ENCODE assay signal across 19 cellular contexts in genomic region chr10:119598397-119598796, GRCh38. TPM values are rescaled to one million over a fixed set of nuclear protein-coding genes. Genes with fewer than 3 reads are reported as not detected.
DNase-seq lines count a peak whose midpoint lies in the region; ATAC-seq and TF ChIP-seq lines count a peak whose summit lies in the region.
"Had no signal": no experiment of that assay in that cellular context is flagged by ENCODE, and none has a peak within 500 bp of the region (broad histone marks: within the 10 kb centered on the region; RNA-seq: fewer than 3 reads in every experiment).

No MANE protein-coding gene starts in this region.

- H3K9me3 Mint-ChIP-seq in activated naive CD4-positive, alpha-beta T cell treated with anti-CD3 and anti-CD28 coated beads, Interleukin-2, amount 50 U/mL, for 24 hours: no peaks in the 10 kb centered on the region
- H3K9me3 Mint-ChIP-seq in activated naive CD4-positive, alpha-beta T cell treated with anti-CD3 and anti-CD28 coated beads, Interleukin-2, amount 50 U/mL, for 72 hours: no peaks in the 10 kb centered on the region
- no peaks in the 10 kb centered on the region for H3K9me3 Mint-ChIP-seq in endothelial cell (ENCODE audit: unreplicated experiment)
- no peaks in the 10 kb centered on the region for H3K9me3 Mint-ChIP-seq in stimulated activated memory B cell treated with anti-CD40 and anti-IgM and Interleukin-4, amounts not matched to agents 10 μg/mL and 1 μg/mL and 100 μg/mL, for 72 hours
- H3K9me3 Mint-ChIP-seq in CD8-positive, alpha-beta T cell: no peaks in the 10 kb centered on the region

- DNase-seq in activated naive CD4-positive, alpha-beta T cell treated with anti-CD3 and anti-CD28 coated beads, Interleukin-2, amount 50 U/mL, for 72 hours (ENCODE audit: low spot score in 2 of 2): no peak
- DNase-seq in NB4 (ENCODE audit: low read depth) (no peak), endothelial cell (ENCODE audit: low spot score) (no peak), NCI-H446 (lab: John Stamatoyannopoulos, UW) (no peak), SK-N-SH (no peak)
- DNase-seq in CD8-positive, alpha-beta T cell: no peak
- DNase-seq: activated CD4-positive, alpha-beta T cell treated with anti-CD3 and anti-CD28 coated beads for 4 hours; activated effector memory CD4-positive, alpha-beta T cell treated with Interleukin-2 at 50 U/mL for 16 hours; adrenal gland; left cardiac atrium; NCI-H1436 treated with DMSO at 0.1 percent for 48 hours; NCI-H524; NK-92 treated with Interleukin-12 subunit alpha and Interleukin-12 subunit beta, amount 100 ng/mL, for 24 hours; SJCRH30; uterus had no signal

- H3F3A ChIP-seq in SK-N-SH (replicated peaks; ENCODE audit: insufficient read depth): peaks cover 20% of the 10 kb centered on the region

- peaks cover 11% of the 10 kb centered on the region for H3K36me3 Mint-ChIP-seq in activated naive CD4-positive, alpha-beta T cell treated with anti-CD3 and anti-CD28 coated beads, Interleukin-2, amount 50 U/mL, for 24 hours
- peaks cover 30 to 45% of the 10 kb centered on the region in 2 donors for H3K36me3 Mint-ChIP-seq in activated naive CD4-positive, alpha-beta T cell treated with anti-CD3 and anti-CD28 coated beads, Interleukin-2, amount 50 U/mL, for 72 hours
- H3K36me3 Mint-ChIP-seq in endothelial cell (ENCODE audit: low read depth, unreplicated experiment): peaks cover 8% of the 10 kb centered on the region
- H3K36me3 Mint-ChIP-seq in stimulated activated memory B cell treated with anti-CD40 and anti-IgM and Interleukin-4, amounts not matched to agents 10 μg/mL and 1 μg/mL and 100 μg/mL, for 72 hours: peaks cover 28% of the 10 kb centered on the region
- H3K36me3 Mint-ChIP-seq in CD8-positive, alpha-beta T cell: peaks cover 24% of the 10 kb centered on the region

- no peak overlapping the region for H3K4me2 ChIP-seq in SK-N-SH

- no peaks in the 10 kb centered on the region for H3K9me2 ChIP-seq in SK-N-SH

- H2AFZ ChIP-seq in SK-N-SH (ENCODE audit: low read depth): no peak overlapping the region

- H3K4me1 Mint-ChIP-seq in activated naive CD4-positive, alpha-beta T cell treated with anti-CD3 and anti-CD28 coated beads, Interleukin-2, amount 50 U/mL, for 24 hours: peaks cover 29% of the 10 kb centered on the region
- H3K4me1 Mint-ChIP-seq in endothelial cell (ENCODE audit: unreplicated experiment): peaks cover 24% of the 10 kb centered on the region
- H3K4me1 Mint-ChIP-seq in stimulated activated memory B cell treated with anti-CD40 and anti-IgM and Interleukin-4, amounts not matched to agents 10 μg/mL and 1 μg/mL and 100 μg/mL, for 72 hours: peaks cover 30% of the 10 kb centered on the region
- peaks cover 32% of the 10 kb centered on the region for H3K4me1 Mint-ChIP-seq in CD8-positive, alpha-beta T cell (ENCODE audit: low read depth)

- no peaks in the 10 kb centered on the region for H3K27me3 Mint-ChIP-seq in activated naive CD4-positive, alpha-beta T cell treated with anti-CD3 and anti-CD28 coated beads, Interleukin-2, amount 50 U/mL, for 24 hours
- H3K27me3 Mint-ChIP-seq in endothelial cell (ENCODE audit: unreplicated experiment): peaks cover 17% of the 10 kb centered on the region
- no peaks in the 10 kb centered on the region for H3K27me3 Mint-ChIP-seq in stimulated activated memory B cell treated with anti-CD40 and anti-IgM and Interleukin-4, amounts not matched to agents 10 μg/mL and 1 μg/mL and 100 μg/mL, for 72 hours
- no peaks in the 10 kb centered on the region for H3K27me3 Mint-ChIP-seq in CD8-positive, alpha-beta T cell (ENCODE audit: low read depth)

- TF ChIP-seq RAD21 in SK-N-SH (IDR thresholded peaks at IDR 0.05; ENCODE audit: low read length): no peak

- peak overlapping the region; percentile 5 for H3K4me3 Mint-ChIP-seq in activated naive CD4-positive, alpha-beta T cell treated with anti-CD3 and anti-CD28 coated beads, Interleukin-2, amount 50 U/mL, for 24 hours
- peak overlapping the region; percentile 7 for H3K4me3 Mint-ChIP-seq in endothelial cell (ENCODE audit: unreplicated experiment)
- peak overlapping the region; percentile 97 for H3K4me3 Mint-ChIP-seq in stimulated activated memory B cell treated with anti-CD40 and anti-IgM and Interleukin-4, amounts not matched to agents 10 μg/mL and 1 μg/mL and 100 μg/mL, for 72 hours
- no peak overlapping the region for H3K4me3 Mint-ChIP-seq in CD8-positive, alpha-beta T cell

- TF ChIP-seq POLR2A in NB4 (IDR thresholded peaks at IDR 0.05; ENCODE audit: extremely low read depth, insufficient read length): no peak

- TF ChIP-seq CTCF in NB4 (IDR thresholded peaks at IDR 0.05; ENCODE audit: low read depth, low read length): no peak
- no peak for TF ChIP-seq CTCF in endothelial cell (IDR thresholded peaks at IDR 0.05; ENCODE audit: unreplicated experiment)
- TF ChIP-seq CTCF in SK-N-SH (IDR thresholded peaks at IDR 0.05): no peak
- no peak for TF ChIP-seq CTCF in CD8-positive, alpha-beta T cell (IDR thresholded peaks at IDR 0.05)

- no peak for ATAC-seq in activated naive CD4-positive, alpha-beta T cell treated with anti-CD3 and anti-CD28 coated beads, Interleukin-2, amount 50 U/mL, for 72 hours
- ATAC-seq in stimulated activated memory B cell treated with anti-CD40 and anti-IgM and Interleukin-4, amounts not matched to agents 10 μg/mL and 1 μg/mL and 100 μg/mL, for 72 hours: no peak
- ATAC-seq in CD8-positive, alpha-beta T cell: no peak
- ATAC-seq: left cardiac atrium had no signal

- H4K20me1 ChIP-seq in SK-N-SH (ENCODE audit: insufficient read depth): peaks cover 21% of the 10 kb centered on the region

- H3K27ac ChIP-seq in SK-N-SH (ENCODE audit: low read depth in 2 of 2, low read length in 1 of 2): no peak overlapping the region
- no peak overlapping the region for H3K27ac ChIP-seq in CD8-positive, alpha-beta T cell (ENCODE audit: low read depth, low read length)
- H3K27ac ChIP-seq: adrenal gland, ovary, SJCRH30, uterus had no signal

- no peak for TF ChIP-seq EP300 in SK-N-SH (IDR thresholded peaks at IDR 0.05; ENCODE audit: borderline replicate concordance in 1 of 2, low read depth in 1 of 2, low read length in 1 of 2)

- H3K4me3 ChIP-seq in NB4 (ENCODE audit: low read depth, low read length) (peak overlapping the region; percentile 80), SK-N-SH (ENCODE audit: low read depth in 2 of 2, low read length in 1 of 2) (no peak overlapping the region)
- H3K4me3 ChIP-seq in CD8-positive, alpha-beta T cell (ENCODE audit: low read depth, low read length): no peak overlapping the region
- H3K4me3 ChIP-seq: adrenal gland, ovary, smooth muscle cell, uterus had no signal

- peaks cover 29% of the 10 kb centered on the region for H3K79me2 ChIP-seq in SK-N-SH (ENCODE audit: insufficient read depth)

- no peak overlapping the region for H3K27ac Mint-ChIP-seq in activated naive CD4-positive, alpha-beta T cell treated with anti-CD3 and anti-CD28 coated beads, Interleukin-2, amount 50 U/mL, for 24 hours
- peak overlapping the region in 1 of 2 donors; percentile 77 for H3K27ac Mint-ChIP-seq in activated naive CD4-positive, alpha-beta T cell treated with anti-CD3 and anti-CD28 coated beads, Interleukin-2, amount 50 U/mL, for 72 hours
- no peak overlapping the region for H3K27ac Mint-ChIP-seq in endothelial cell (ENCODE audit: unreplicated experiment)
- H3K27ac Mint-ChIP-seq in stimulated activated memory B cell treated with anti-CD40 and anti-IgM and Interleukin-4, amounts not matched to agents 10 μg/mL and 1 μg/mL and 100 μg/mL, for 72 hours: peak overlapping the region; percentile 83
- no peak overlapping the region for H3K27ac Mint-ChIP-seq in CD8-positive, alpha-beta T cell

- WGBS in SK-N-SH (ENCODE audit: low lambda C conversion rate): 96% methylated on average over 7 of the region's 7 CpGs

- H3K27me3 ChIP-seq in SK-N-SH (ENCODE audit: insufficient read depth): no peaks in the 10 kb centered on the region
- H3K27me3 ChIP-seq in CD8-positive, alpha-beta T cell (ENCODE audit: insufficient read depth, low read length): no peaks in the 10 kb centered on the region
- H3K27me3 ChIP-seq: adrenal gland, ovary, SJCRH30, uterus had no signal

- CTCF ChIA-PET in SK-N-SH (lab: Yijun Ruan, JAX): interaction anchor here (0.9 to 1.8 kb wide), 4 partner anchors 10 to 399 kb away, joined by 3 to 9 read pairs (median 4); partner anchors contain the start of gene GRK5
- CTCF ChIA-PET in CD8-positive, alpha-beta T cell (lab: Charles Lee): interaction anchor here (0.6 kb wide), 1 partner anchor 9 kb away, joined by 3 read pairs; no protein-coding TSS in a partner anchor

- POLR2A ChIA-PET in SK-N-SH (lab: Yijun Ruan, JAX): no interaction called here
- POLR2A ChIA-PET in CD8-positive, alpha-beta T cell (lab: Charles Lee): no interaction called here

- intact Hi-C loops in CD8-positive, alpha-beta T cell (cut with DNase I, micrococcal nuclease): loop anchor here (5.0 to 10.0 kb wide), 6 partner anchors 96 to 1256 kb away; partner anchors contain the start of genes EIF3A (in 1 of the 2), FAM204A (in 1 of the 2), PRDX3 (in 1 of the 2) and WDR11 (in 1 of the 2)

- H3K9me3 ChIP-seq in SK-N-SH: no peaks in the 10 kb centered on the region
- no peaks in the 10 kb centered on the region for H3K9me3 ChIP-seq in CD8-positive, alpha-beta T cell (ENCODE audit: low read length)
- H3K9me3 ChIP-seq: adrenal gland, ovary, SJCRH30, uterus had no signal

- H3K4me1 ChIP-seq in SK-N-SH (ENCODE audit: control insufficient read depth in 1 of 2, insufficient read depth in 2 of 2, low read depth in 1 of 2, low read length in 1 of 2): peaks cover 19 to 26% of the 10 kb centered on the region in 2 experiments
- peaks cover 26% of the 10 kb centered on the region for H3K4me1 ChIP-seq in CD8-positive, alpha-beta T cell (ENCODE audit: insufficient read depth, low read length)

- H3K9ac ChIP-seq in SK-N-SH: no peak overlapping the region

- H3K36me3 ChIP-seq in SK-N-SH (replicated peaks in 1 of 2; ENCODE audit: control insufficient read depth in 1 of 2, insufficient read depth in 2 of 2, low read length in 1 of 2): peaks cover 12 to 18% of the 10 kb centered on the region in 2 experiments
- no peaks in the 10 kb centered on the region for H3K36me3 ChIP-seq in CD8-positive, alpha-beta T cell (ENCODE audit: insufficient read depth, low read length)
- H3K36me3 ChIP-seq: adrenal gland, ovary, uterus had no signal

RNA-seq across cellular contexts. Expression of gene TIAL1, which starts 1.6 kb away (rescaled TPM):
- 100 to 1,000 TPM; 208 to 219 TPM for total RNA-seq in activated naive CD4-positive, alpha-beta T cell treated with anti-CD3 and anti-CD28 coated beads, Interleukin-2, amount 50 U/mL, for 72 hours
- total RNA-seq in endothelial cell (ENCODE audit: unreplicated experiment): 184 TPM
- polyA plus RNA-seq in SK-N-SH (2012; rRNA removed): 58.0 and 70.6 TPM in 2 replicates
- polyA plus RNA-seq in SK-N-SH (2012; cell fraction: cytosol; rRNA removed): 50.3 and 65.2 TPM in 2 replicates
- polyA plus RNA-seq in SK-N-SH (2012; cell fraction: nucleus; rRNA removed): 173 and 287 TPM in 2 replicates
- 100 to 1,000 TPM; 159 to 172 TPM for total RNA-seq in CD8-positive, alpha-beta T cell

RNA-seq across cellular contexts. Expression of gene BAG3, which starts 52.8 kb away (rescaled TPM):
- total RNA-seq in activated naive CD4-positive, alpha-beta T cell treated with anti-CD3 and anti-CD28 coated beads, Interleukin-2, amount 50 U/mL, for 72 hours: 10 to 100 TPM; 25.5 to 31.9 TPM
- total RNA-seq in endothelial cell (ENCODE audit: unreplicated experiment): 24.6 TPM
- polyA plus RNA-seq in SK-N-SH (2012; rRNA removed): 3.8 and 9.2 TPM in 2 replicates
- 7.9 and 8.2 TPM in 2 replicates for polyA plus RNA-seq in SK-N-SH (2012; cell fraction: cytosol; rRNA removed)
- 14.0 and 16.0 TPM in 2 replicates for polyA plus RNA-seq in SK-N-SH (2012; cell fraction: nucleus; rRNA removed)
- 10 to 100 TPM; 20.6 to 21.8 TPM for total RNA-seq in CD8-positive, alpha-beta T cell

RNA-seq across cellular contexts. Expression of gene RGS10, which starts 55.9 kb away (rescaled TPM):
- 100 to 1,000 TPM; 183 to 251 TPM for total RNA-seq in activated naive CD4-positive, alpha-beta T cell treated with anti-CD3 and anti-CD28 coated beads, Interleukin-2, amount 50 U/mL, for 72 hours
- 20.0 TPM for total RNA-seq in endothelial cell (ENCODE audit: unreplicated experiment)
- 41.2 and 44.6 TPM in 2 replicates for polyA plus RNA-seq in SK-N-SH (2012; rRNA removed)
- 59.4 and 77.8 TPM in 2 replicates for polyA plus RNA-seq in SK-N-SH (2012; cell fraction: cytosol; rRNA removed)
- polyA plus RNA-seq in SK-N-SH (2012; cell fraction: nucleus; rRNA removed): 9.5 and 11.8 TPM in 2 replicates
- 100 to 1,000 TPM; 145 to 152 TPM for total RNA-seq in CD8-positive, alpha-beta T cell
- total RNA-seq: SJCRH30 had no signal
